In genomic region chr1:234772345-234773147, GRCh38 we compare ENCODE assay signal across 1 cellular context.
TF ChIP-seq lines count a peak whose summit lies in the region.

No MANE protein-coding gene starts in this region.

TF ChIP-seq in HepG2, 621 proteins besides CTCF, POLR2A, EP300 and RAD21 (continued from another document):
- TF ChIP-seq AHDC1 (CRISPR knock-in tag; IDR thresholded peaks at IDR 0.05; ENCODE audit: borderline replicate concordance) (peak; percentile 85), PLSCR1 (CRISPR knock-in tag; IDR thresholded peaks at IDR 0.05; ENCODE audit: borderline replicate concordance) (no peak), ZNF101 (CRISPR knock-in tag; IDR thresholded peaks at IDR 0.05; ENCODE audit: borderline replicate concordance, low read depth) (no peak), HMG20A (CRISPR knock-in tag; IDR thresholded peaks at IDR 0.05; ENCODE audit: borderline replicate concordance) (peak; percentile 76), ZNF562 (CRISPR knock-in tag; IDR thresholded peaks at IDR 0.05; ENCODE audit: borderline replicate concordance) (no peak), ZNF430 (CRISPR knock-in tag; IDR thresholded peaks at IDR 0.05) (0 out of 2 replicates have a peak, but pooled peaks have one; percentile 56), MTF1 (CRISPR knock-in tag; IDR thresholded peaks at IDR 0.05) (no peak), ZBTB21 (CRISPR knock-in tag; IDR thresholded peaks at IDR 0.05) (no peak), ZNF770 (CRISPR knock-in tag; IDR thresholded peaks at IDR 0.05) (no peak), ZSCAN9 (CRISPR knock-in tag; IDR thresholded peaks at IDR 0.05; ENCODE audit: borderline replicate concordance) (peak; percentile 66; the same call in 1 of the 2 replicates), ZBTB20 (CRISPR knock-in tag; IDR thresholded peaks at IDR 0.05; ENCODE audit: borderline replicate concordance, low read depth) (no peak), IRF9 (CRISPR knock-in tag; IDR thresholded peaks at IDR 0.05; ENCODE audit: borderline replicate concordance) (no peak), ARHGAP35 (CRISPR knock-in tag; IDR thresholded peaks at IDR 0.05; ENCODE audit: borderline replicate concordance) (no peak), ZNF547 (CRISPR knock-in tag; IDR thresholded peaks at IDR 0.05) (no peak), MED1 (CRISPR knock-in tag; IDR thresholded peaks at IDR 0.05) (peak; percentile 92), GATAD1 (CRISPR knock-in tag; IDR thresholded peaks at IDR 0.05) (peak; percentile 33; the same call in 1 of the 2 replicates), TEF (CRISPR knock-in tag; IDR thresholded peaks at IDR 0.05) (no peak), ZNF816 (CRISPR knock-in tag; IDR thresholded peaks at IDR 0.05; ENCODE audit: borderline replicate concordance) (0 out of 2 replicates have a peak, but pooled peaks have one; percentile 56), ZNF263 (CRISPR knock-in tag; IDR thresholded peaks at IDR 0.05) (no peak), ZNF33A (CRISPR knock-in tag; IDR thresholded peaks at IDR 0.05; ENCODE audit: borderline replicate concordance) (0 out of 2 replicates have a peak, but pooled peaks have one; percentile 15), HIC2 (CRISPR knock-in tag; IDR thresholded peaks at IDR 0.05; ENCODE audit: low read depth) (0 out of 2 replicates have a peak, but pooled peaks have one; percentile 34), ZNF484 (CRISPR knock-in tag; IDR thresholded peaks at IDR 0.05; ENCODE audit: borderline replicate concordance, low read depth) (no peak), GPBP1L1 (CRISPR knock-in tag; IDR thresholded peaks at IDR 0.05) (no peak), SP5 (CRISPR knock-in tag; IDR thresholded peaks at IDR 0.05; ENCODE audit: borderline replicate concordance, low read depth) (0 out of 2 replicates have a peak, but pooled peaks have one; percentile 10), STAT6 (CRISPR knock-in tag; IDR thresholded peaks at IDR 0.05; ENCODE audit: borderline replicate concordance) (peak; percentile 50; the same call in 1 of the 2 replicates), NCOA1 (CRISPR knock-in tag; IDR thresholded peaks at IDR 0.05) (no peak), KDM3A (CRISPR knock-in tag; IDR thresholded peaks at IDR 0.05; ENCODE audit: low read depth) (0 out of 2 replicates have a peak, but pooled peaks have one; percentile 23), RFX5 (IDR thresholded peaks at IDR 0.05; ENCODE audit: low read depth, low read length) (no peak), KLF6 (CRISPR knock-in tag; IDR thresholded peaks at IDR 0.05) (no peak; the same call in 1 of the 2 replicates), DRAP1 (CRISPR knock-in tag; IDR thresholded peaks at IDR 0.05) (no peak; the same call in 1 of the 2 replicates), FOXP4 (CRISPR knock-in tag; IDR thresholded peaks at IDR 0.05) (peak; percentile 34), NR2F6 (IDR thresholded peaks at IDR 0.05) (no peak), NR2F6 (CRISPR knock-in tag; IDR thresholded peaks at IDR 0.05) (peak; percentile 68), MIER3 (CRISPR knock-in tag; IDR thresholded peaks at IDR 0.05; ENCODE audit: borderline replicate concordance) (peak; percentile 78; the same call in 1 of the 2 replicates)
